8 cellular contexts compared by ENCODE assay signal in genomic region chr17:40330850-40331470, GRCh38. TPM values are rescaled to one million over a fixed set of nuclear protein-coding genes. Genes with fewer than 3 reads are reported as not detected.
DNase-seq lines count a peak whose midpoint lies in the region; ATAC-seq and TF ChIP-seq lines count a peak whose summit lies in the region.

No MANE protein-coding gene starts in this region.

- H3K27ac ChIP-seq in coronary artery, result peak overlapping the region; percentile 83 to 95

- peak overlapping the region; percentile 56 for H3K4me3 Mint-ChIP-seq in natural killer cell treated with Interleukin-12 subunit alpha and Interleukin-12 subunit beta and Interleukin-15 and Interleukin-18, amount 100 ng/mL, for 72 hours

- H3K27ac Mint-ChIP-seq in natural killer cell treated with Interleukin-12 subunit alpha and Interleukin-12 subunit beta and Interleukin-15 and Interleukin-18, amount 100 ng/mL, for 72 hours, result peak overlapping the region; percentile 10 to 29

- DNase-seq in Right ventricle myocardium inferior (ENCODE audit: missing footprints) (peak; percentile 39), left cardiac atrium (no peak), coronary artery (ENCODE audit: low spot score) (no peak), hippocampal formation (lab: John Stamatoyannopoulos, UW) (no peak), ureter (ENCODE audit: low spot score) (no peak), NCI-H2196 (lab: John Stamatoyannopoulos, UW; ENCODE audit: unreplicated experiment) (no peak)
- DNase-seq in natural killer cell treated with Interleukin-12 subunit alpha and Interleukin-12 subunit beta and Interleukin-15 and Interleukin-18, amount 100 ng/mL, for 72 hours (ENCODE audit: low spot score), result no peak

- intact Hi-C loops in Right ventricle myocardium inferior (cut with DNase I) (loop anchor here (1.0 to 2.0 kb wide), 2 partner anchors 10 to 16 kb away; no protein-coding TSS in a partner anchor), left cardiac atrium (cut with DNase I) (no loop called here)

- H3K4me1 Mint-ChIP-seq in natural killer cell treated with Interleukin-12 subunit alpha and Interleukin-12 subunit beta and Interleukin-15 and Interleukin-18, amount 100 ng/mL, for 72 hours (ENCODE audit: low read depth in 2 of 2), result peaks cover 51 to 54% of the 10 kb centered on the region in 2 donors

- peak overlapping the region; percentile 65 for H3K4me3 ChIP-seq in coronary artery

- H3K36me3 Mint-ChIP-seq in natural killer cell treated with Interleukin-12 subunit alpha and Interleukin-12 subunit beta and Interleukin-15 and Interleukin-18, amount 100 ng/mL, for 72 hours, result no peaks in the 10 kb centered on the region

- no peaks in the 10 kb centered on the region for H3K27me3 Mint-ChIP-seq in natural killer cell treated with Interleukin-12 subunit alpha and Interleukin-12 subunit beta and Interleukin-15 and Interleukin-18, amount 100 ng/mL, for 72 hours

- no peak for TF ChIP-seq CTCF in coronary artery (IDR thresholded peaks at IDR 0.05)

- ATAC-seq in Right ventricle myocardium inferior (no peak), left cardiac atrium (no peak), HG02571 (IDR thresholded peaks at IDR 0.05; ENCODE audit: unreplicated experiment) (no peak)
- ATAC-seq in natural killer cell treated with Interleukin-12 subunit alpha and Interleukin-12 subunit beta and Interleukin-15 and Interleukin-18, amount 100 ng/mL, for 72 hours, result no peak

- no peaks in the 10 kb centered on the region for H3K9me3 Mint-ChIP-seq in natural killer cell treated with Interleukin-12 subunit alpha and Interleukin-12 subunit beta and Interleukin-15 and Interleukin-18, amount 100 ng/mL, for 72 hours

RNA-seq across cellular contexts. Expression of gene RARA, which starts 22.0 kb away (rescaled TPM):
- total RNA-seq in Right ventricle myocardium inferior, result 17.9 TPM
- 10 to 100 TPM; 23.3 to 43.8 TPM for total RNA-seq in left cardiac atrium
- total RNA-seq in natural killer cell treated with Interleukin-12 subunit alpha and Interleukin-12 subunit beta and Interleukin-15 and Interleukin-18, amount 100 ng/mL, for 72 hours, result 10 to 100 TPM; 26.4 to 37.8 TPM
- 34.9 TPM for total RNA-seq in ureter

RNA-seq across cellular contexts. Expression of gene GJD3, which starts 33.6 kb away (rescaled TPM):
- total RNA-seq in Right ventricle myocardium inferior (0.92 TPM), left cardiac atrium (1 to 10 TPM; 1.2 to 1.3 TPM), ureter (2.0 TPM)
- total RNA-seq in natural killer cell treated with Interleukin-12 subunit alpha and Interleukin-12 subunit beta and Interleukin-15 and Interleukin-18, amount 100 ng/mL, for 72 hours, result not detected

RNA-seq across cellular contexts. Expression of gene CDC6, which starts 43.3 kb away (rescaled TPM):
- total RNA-seq in Right ventricle myocardium inferior (1.9 TPM), left cardiac atrium (1 to 10 TPM; 1.3 to 1.9 TPM), ureter (3.1 TPM)
- total RNA-seq in natural killer cell treated with Interleukin-12 subunit alpha and Interleukin-12 subunit beta and Interleukin-15 and Interleukin-18, amount 100 ng/mL, for 72 hours, result 100 to 1,000 TPM in 1 of 2 donors, 10 to 100 TPM in 1; 79.2 to 172 TPM

Comparison
In these comparisons a context has a peak if more than half of its experiments do, and no peak if none do; other contexts are left out.
1. RNA of gene CDC6, which starts 43.3 kb away (total RNA-seq): 79.2 to 172 TPM in natural killer cell treated with Interleukin-12 subunit alpha and Interleukin-12 subunit beta and Interleukin-15 and Interleukin-18, amount 100 ng/mL, for 72 hours; 3.1 TPM in ureter (single experiment), 1.3 to 1.9 TPM in left cardiac atrium and 1.9 TPM in Right ventricle myocardium inferior (single experiment); every median in the first group is over 10 times any median in the second.